Comparison of ENCODE assay signal across 8 cellular contexts in genomic region chr6:43771210-43771857, GRCh38. TPM values are rescaled to one million over a fixed set of nuclear protein-coding genes. Genes with fewer than 3 reads are reported as not detected.
DNase-seq lines count a peak whose midpoint lies in the region; FAIRE-seq and TF ChIP-seq lines count a peak whose summit lies in the region.

No MANE protein-coding gene starts in this region.

- H3K36me3 ChIP-seq in BLaER1 (peaks cover 4% of the 10 kb centered on the region), PC-9 (ENCODE audit: low read depth) (peaks cover 40% of the 10 kb centered on the region), neuron (ENCODE audit: insufficient read depth, low read length) (no peaks in the 10 kb centered on the region), thyroid gland (peaks cover 15 to 29% of the 10 kb centered on the region in 2 donors)

- TF ChIP-seq CTCF in PC-9 (conservative IDR thresholded peaks at IDR 0.05) (no peak), foreskin fibroblast (IDR thresholded peaks at IDR 0.05; ENCODE audit: low read depth, low read length) (no peak), thyroid gland (IDR thresholded peaks at IDR 0.05) (peak in 1 of 6 experiments; percentile 2)

- H3K27ac ChIP-seq in BLaER1, result peak overlapping the region; percentile 98
- peak overlapping the region; percentile 94 for H3K27ac ChIP-seq in PC-9
- peak overlapping the region; percentile 93 to 98 (median 93) for H3K27ac ChIP-seq in thyroid gland

- no peaks in the 10 kb centered on the region for H3K27me3 ChIP-seq in BLaER1
- no peaks in the 10 kb centered on the region for H3K27me3 ChIP-seq in PC-9 (ENCODE audit: insufficient read depth, low read depth)
- H3K27me3 ChIP-seq in neuron (ENCODE audit: insufficient read depth, low read length), result peaks cover 9% of the 10 kb centered on the region
- H3K27me3 ChIP-seq in thyroid gland, result no peaks in the 10 kb centered on the region

- H3K4me1 ChIP-seq in BLaER1 (peaks cover 47% of the 10 kb centered on the region), PC-9 (replicated peaks; ENCODE audit: insufficient read depth) (peaks cover 28% of the 10 kb centered on the region), neuron (ENCODE audit: insufficient read depth, low read length) (peaks cover 14% of the 10 kb centered on the region), thyroid gland (peaks cover 21 to 25% of the 10 kb centered on the region in 2 donors)

- H3K9me3 ChIP-seq in BLaER1, result no peaks in the 10 kb centered on the region
- no peaks in the 10 kb centered on the region for H3K9me3 ChIP-seq in PC-9 (ENCODE audit: insufficient read depth, low read depth)
- H3K9me3 ChIP-seq in neuron (ENCODE audit: low read length), result no peaks in the 10 kb centered on the region
- H3K9me3 ChIP-seq in thyroid gland, result no peaks in the 10 kb centered on the region

- CTCF ChIA-PET in PC-9 (lab: Charles Lee), result interaction anchor here (0.6 to 0.7 kb wide), 2 partner anchors 265 to 390 kb away, joined by 3 to 5 read pairs; no protein-coding TSS in a partner anchor

- H3K4me2 ChIP-seq in BLaER1 (peak overlapping the region; percentile 97), PC-9 (peak overlapping the region; percentile 99)

- intact Hi-C loops in PC-9 (cut with micrococcal nuclease; ENCODE audit: unreplicated experiment) (loop anchor here (2.0 to 5.0 kb wide), 3 partner anchors 81 to 179 kb away; no protein-coding TSS in a partner anchor), thyroid gland (cut with DNase I) (loop anchor here (5.0 kb wide), 1 partner anchor 231 kb away; no protein-coding TSS in a partner anchor)

- H3F3A ChIP-seq in PC-9 (ENCODE audit: insufficient read depth, low read depth), result peaks cover 23% of the 10 kb centered on the region; the same call in 1 of the 2 replicates

- BruUV-seq in PC-9 (replicated peaks; lab: Mats Ljungman, UMichigan), result no TSS peak

- H3K4me3 ChIP-seq in BLaER1, result peak overlapping the region; percentile 98
- peak overlapping the region; percentile 90 for H3K4me3 ChIP-seq in PC-9
- peak overlapping the region; percentile 66 to 96 for H3K4me3 ChIP-seq in foreskin fibroblast (ENCODE audit: low read depth in 1 of 2, low read length in 2 of 2)
- peak overlapping the region; percentile 65 for H3K4me3 ChIP-seq in neuron (ENCODE audit: low read length)
- peak overlapping the region; percentile 74 to 100 (median 83) for H3K4me3 ChIP-seq in thyroid gland (replicated peaks in 1 of 3)

- peak overlapping the region; percentile 97 for H3K9ac ChIP-seq in BLaER1

- H4K20me1 ChIP-seq in BLaER1 (peaks cover 49% of the 10 kb centered on the region), PC-9 (ENCODE audit: insufficient read depth) (peaks cover 44% of the 10 kb centered on the region)

- TF ChIP-seq POLR2A in H54 (IDR thresholded peaks at IDR 0.05; ENCODE audit: low read depth, low read length) (no peak; the same call in none of the 2 replicates), thyroid gland (IDR thresholded peaks at IDR 0.05) (peak in 1 of 2 donors; percentile 47)

- no peak for FAIRE-seq in H54 (lab: Jason Lieb, UNC)

- DNase-seq in H54 (ENCODE audit: insufficient read length, low spot score) (peak; percentile 83), PC-9 (peak; percentile 27 to 55), activated gamma-delta T cell (lab: John Stamatoyannopoulos, UW) (peak; percentile 31), foreskin fibroblast (peak; percentile 47 to 81), thyroid gland (peak; percentile 37 to 45), T1000 (lab: John Stamatoyannopoulos, UW) (no peak)

- POLR2A ChIA-PET in PC-9 (lab: Charles Lee; ENCODE audit: unreplicated experiment), result interaction anchor here (0.6 to 0.7 kb wide), 3 partner anchors 47 to 308 kb away, joined by 5 to 9 read pairs (median 7); no protein-coding TSS in a partner anchor

- H2AFZ ChIP-seq in PC-9 (no peak overlapping the region), neuron (ENCODE audit: low read depth, low read length) (peak overlapping the region; percentile 88)

- 0 to 2% methylated on average over 5 to 10 of the region's 66 CpGs for WGBS in thyroid gland, 2 donors

- H3K9me2 ChIP-seq in PC-9 (ENCODE audit: insufficient read depth), result no peaks in the 10 kb centered on the region

- peaks cover 63% of the 10 kb centered on the region for H3K79me2 ChIP-seq in PC-9 (ENCODE audit: low read depth)

RNA-seq across cellular contexts. Expression of gene VEGFA, which starts 1.3 kb away (rescaled TPM):
- 112 and 117 TPM in 2 replicates for total RNA-seq in PC-9 (2021)
- total RNA-seq in thyroid gland, result 1,000 to 10,000 TPM in 1 of 4 donors, 100 to 1,000 TPM in 3; 510 to 1,437 (median 630) TPM
